In the genomic region with DNA sequence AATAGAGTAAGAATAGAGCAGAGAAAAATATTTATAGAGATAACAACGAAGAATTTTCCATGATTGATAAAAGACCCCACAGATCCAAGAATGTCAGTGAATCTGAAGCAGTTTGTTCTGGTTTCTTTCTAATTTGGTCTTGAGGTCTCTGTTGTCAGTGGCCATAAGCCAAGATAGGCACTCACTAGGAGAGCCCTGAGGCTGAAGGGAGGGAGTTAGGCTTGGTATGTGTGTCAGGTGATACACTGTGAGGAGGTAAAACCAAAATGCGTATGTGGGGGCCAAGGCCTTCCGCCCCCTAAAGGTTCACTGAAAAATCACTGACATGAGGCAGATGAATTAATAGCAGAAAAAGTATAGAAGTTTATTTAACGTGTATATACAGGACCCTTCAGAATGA, we compare ENCODE assay signal across 33 cellular contexts.
"Had no signal": no experiment of that assay in that cellular context is flagged by ENCODE, and none has a peak within 500 bp of the region (broad histone marks: within the 10 kb centered on the region; RNA-seq: fewer than 3 reads in every experiment).

No MANE protein-coding gene starts in this region.

- H3K4me1 ChIP-seq: Peyer's patch had no signal

- H3K4me3 ChIP-seq: Peyer's patch had no signal

- H3K36me3 ChIP-seq: Peyer's patch had no signal

- H3K27me3 ChIP-seq: Peyer's patch had no signal

- DNase-seq: activated CD4-positive, alpha-beta memory T cell treated with anti-CD3 and anti-CD28 coated beads, Interleukin-2, amount 10 ng/mL, durations not matched to agents 7 days and 5 days; activated CD4-positive, alpha-beta T cell treated with anti-CD3 and anti-CD28 coated beads for 1 hour; activated CD4-positive, alpha-beta T cell treated with anti-CD3 and anti-CD28 coated beads for 48 hours; activated CD4-positive, CD25-positive, alpha-beta regulatory T cell; activated CD8-positive, alpha-beta memory T cell treated with anti-CD3 and anti-CD28 coated beads for 24 hours; activated CD8-positive, alpha-beta memory T cell treated with anti-CD3 and anti-CD28 coated beads, Interleukin-2, amount 10 ng/mL, durations not matched to agents 7 days and 5 days; activated CD8-positive, alpha-beta memory T cell treated with anti-CD3 and anti-CD28 coated beads, Interleukin-2, amount 50 U/mL, for 48 hours; activated effector memory CD4-positive, alpha-beta T cell treated with Interleukin-2 at 50 U/mL for 16 hours; activated naive CD4-positive, alpha-beta T cell treated with anti-CD3 and anti-CD28 coated beads, Interleukin-2, amount 10 ng/mL, durations not matched to agents 7 days and 5 days; activated naive CD8-positive, alpha-beta T cell treated with anti-CD3 and anti-CD28 coated beads, Interleukin-2, amount 50 U/mL, for 24 hours; activated T-cell treated with anti-CD3 and anti-CD28 coated beads, Interleukin-2, amount 50 U/mL, for 48 hours; anterior cingulate cortex; caudate nucleus; cerebellar nuclear complex; Karpas-422; MM.1S; MV-4-11; NCI-H1092; NCI-H1436 treated with DMSO at 0.1 percent for 48 hours; NCI-H1694 treated with DMSO at 0.1 percent for 48 hours; NCI-H2029; NCI-H345; NCI-H524 treated with DMSO at 0.1 percent for 48 hours; NCI-H748 treated with DMSO at 0.1 percent for 48 hours; NK-92 treated with Interleukin-12 subunit alpha and Interleukin-12 subunit beta, amount 100 ng/mL, for 24 hours; PC-3; Peyer's patch; RPMI8226; SHP77 treated with DMSO at 0.1 percent for 48 hours; T-cell; T-helper 17 cell had no signal

- H3K27ac ChIP-seq: Peyer's patch, VCaP had no signal

- H3K9me3 ChIP-seq: Peyer's patch had no signal

- ATAC-seq: activated CD8-positive, alpha-beta memory T cell treated with anti-CD3 and anti-CD28 coated beads, Interleukin-2, amount 10 ng/mL, durations not matched to agents 7 days and 5 days; activated naive CD8-positive, alpha-beta T cell treated with anti-CD3 and anti-CD28 coated beads, Interleukin-2, amount 50 U/mL, for 24 hours; PC-3; SK-N-SH treated with all-trans-retinoic acid at 6 μM for 48 hours; T-cell; T-helper 17 cell had no signal
